In the genomic region with DNA sequence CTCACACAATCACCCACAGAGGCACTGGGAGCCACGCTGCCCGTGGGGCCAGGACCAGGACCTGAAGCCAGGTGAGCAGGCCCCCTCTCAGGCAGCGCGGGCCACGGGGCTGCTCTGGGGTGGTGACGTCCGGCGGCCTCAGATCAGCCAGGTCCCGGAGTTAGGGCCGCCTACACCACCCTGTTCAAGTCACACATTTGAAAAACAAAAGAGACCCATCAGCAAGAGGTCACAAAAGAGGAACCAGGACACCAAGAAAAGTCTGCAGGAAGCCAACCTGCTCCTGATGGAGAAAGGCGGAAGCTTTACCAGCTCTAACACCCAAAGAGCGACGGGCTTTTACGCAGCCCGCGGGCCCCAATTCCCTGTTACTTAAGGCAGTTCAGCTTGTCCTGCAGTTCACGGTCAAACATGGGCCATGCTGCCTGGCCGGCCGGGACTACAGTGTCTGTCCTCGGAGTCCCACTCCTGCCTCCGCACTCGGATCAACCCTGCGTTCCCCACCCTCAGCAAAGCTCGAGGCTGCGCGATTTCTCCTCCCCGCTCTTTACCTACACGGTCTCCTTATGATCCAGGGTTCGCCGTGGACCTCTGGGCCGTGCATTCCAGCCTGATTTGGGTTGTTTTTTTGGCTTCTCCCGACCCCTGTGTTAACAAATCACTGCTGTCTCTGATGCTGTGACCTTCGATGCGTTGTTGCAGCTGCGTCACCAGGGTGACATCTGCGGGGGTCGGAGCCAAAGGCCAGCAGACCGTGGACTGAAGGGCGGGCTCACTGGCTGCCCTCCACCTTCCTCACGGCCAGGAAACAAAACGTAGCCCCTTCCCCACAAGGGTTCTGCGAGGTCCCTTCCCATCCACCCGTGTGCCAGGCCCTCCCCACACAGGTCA, we compare ENCODE assay signal across 15 cellular contexts. TPM values are rescaled to one million over a fixed set of nuclear protein-coding genes. Genes with fewer than 3 reads are reported as not detected.
A peak's percentile ranks its signal among the peaks of the same experiment; 100 is the strongest.
DNase-seq lines count a peak whose midpoint lies in the region; ATAC-seq and TF ChIP-seq lines count a peak whose summit lies in the region.
"Had no signal": no experiment of that assay in that cellular context is flagged by ENCODE, and none has a peak within 500 bp of the region (broad histone marks: within the 10 kb centered on the region; RNA-seq: fewer than 3 reads in every experiment).

No MANE protein-coding gene starts in this region.

- TF ChIP-seq CTCF in testis (IDR thresholded peaks at IDR 0.05): no peak
- TF ChIP-seq CTCF in MM.1S (IDR thresholded peaks at IDR 0.05; ENCODE audit: low read length): no peak

- no peak overlapping the region for H2AFZ ChIP-seq in MM.1S (ENCODE audit: low read length)

- no peaks in the 10 kb centered on the region for H3K9me3 ChIP-seq in SJSA1 (replicated peaks)
- H3K9me3 ChIP-seq in testis: no peaks in the 10 kb centered on the region
- no peaks in the 10 kb centered on the region for H3K9me3 ChIP-seq in MM.1S (replicated peaks; ENCODE audit: insufficient read depth, low read length)
- H3K9me3 ChIP-seq: esophagus muscularis mucosa, upper lobe of right lung had no signal

- intact Hi-C loops in cardiac septum (cut with DNase I): no loop called here
- intact Hi-C loops in left cardiac atrium (cut with DNase I): no loop called here
- intact Hi-C loops in testis (cut with DNase I; ENCODE audit: low total_unique reads): no loop called here

- no peaks in the 10 kb centered on the region; the same call in 1 of the 2 replicates for H3K36me3 ChIP-seq in SJSA1
- H3K36me3 ChIP-seq in testis (ENCODE audit: low read depth, missing control alignments): no peaks in the 10 kb centered on the region
- no peaks in the 10 kb centered on the region for H3K36me3 ChIP-seq in MM.1S (replicated peaks; ENCODE audit: insufficient read depth, low read length)
- H3K36me3 ChIP-seq: esophagus muscularis mucosa, upper lobe of right lung had no signal

- H4K20me1 ChIP-seq in MM.1S (ENCODE audit: insufficient read depth, low read length): no peaks in the 10 kb centered on the region

- no peaks in the 10 kb centered on the region for H3K9me2 ChIP-seq in MM.1S (replicated peaks; ENCODE audit: insufficient read depth, low read length)

- H3K27me3 ChIP-seq in SJSA1 (replicated peaks): no peaks in the 10 kb centered on the region
- H3K27me3 ChIP-seq in testis: no peaks in the 10 kb centered on the region
- H3K27me3 ChIP-seq in MM.1S (replicated peaks; ENCODE audit: insufficient read depth, low read length): no peaks in the 10 kb centered on the region

- H3K4me1 ChIP-seq in SJSA1 (replicated peaks) (peaks cover 23% of the 10 kb centered on the region), testis (peaks cover 4% of the 10 kb centered on the region), MM.1S (ENCODE audit: low read length) (no peaks in the 10 kb centered on the region)
- H3K4me1 ChIP-seq: esophagus muscularis mucosa, upper lobe of right lung had no signal

- WGBS in testis, 2 donors: 43 to 53% methylated on average over 42 to 43 of the region's 43 CpGs

- H3K4me2 ChIP-seq in MM.1S (ENCODE audit: low read depth, low read length): no peak overlapping the region

- TF ChIP-seq POLR2A in testis (IDR thresholded peaks at IDR 0.05): no peak

- no peak overlapping the region for H3K4me3 ChIP-seq in SJSA1
- H3K4me3 ChIP-seq in testis: no peak overlapping the region
- no peak overlapping the region for H3K4me3 ChIP-seq in MM.1S (ENCODE audit: low read length)
- H3K4me3 ChIP-seq: esophagus muscularis mucosa, upper lobe of right lung had no signal

- DNase-seq in cardiac septum (ENCODE audit: low spot score) (peak; percentile 51), left cardiac atrium (no peak), SJSA1 (ENCODE audit: low read depth in 1 of 2, low spot score in 2 of 2) (peak in 1 of 2 experiments; percentile 29), iPS-NIHi11 (ENCODE audit: low spot score) (peak; percentile 48), testis (peak; percentile 32), MM.1S (no peak)
- no peak for DNase-seq in activated T-cell treated with anti-CD3 and anti-CD28 coated beads, Interleukin-2, amount 50 U/mL, for 1 hour
- DNase-seq: cerebellar nuclear complex, hippocampal formation, midbrain, NCI-H1436, SHP77 treated with DMSO at 0.1 percent for 48 hours, upper lobe of right lung had no signal

- no peaks in the 10 kb centered on the region for H3K79me2 ChIP-seq in MM.1S (ENCODE audit: low read length)

- no peak overlapping the region for H3K9ac ChIP-seq in MM.1S (ENCODE audit: low read length)

- ATAC-seq in left cardiac atrium (no peak), GM19467 (IDR thresholded peaks at IDR 0.05; ENCODE audit: unreplicated experiment) (no peak)

- H3F3A ChIP-seq in MM.1S (ENCODE audit: insufficient read depth, low read length): no peaks in the 10 kb centered on the region

- H3K27ac ChIP-seq in SJSA1 (peak overlapping the region; percentile 94), testis (no peak overlapping the region), MM.1S (ENCODE audit: low read length) (no peak overlapping the region)
- H3K27ac ChIP-seq: esophagus muscularis mucosa, upper lobe of right lung had no signal

RNA-seq across cellular contexts. Expression of gene SNORC, which starts 31.0 kb away (rescaled TPM):
- total RNA-seq in cardiac septum (1.1 TPM), left cardiac atrium (1 to 10 TPM in 1 of 2 donors, under 1 TPM in 1; 0.77 to 1.2 TPM), testis (10 to 100 TPM; 14.5 to 15.9 TPM)
- total RNA-seq in SJSA1 (2014; rRNA removed; shearing (Covaris generic)): 0.22 and 0.32 TPM in 2 replicates
- 7.3 TPM for polyA plus RNA-seq in testis (ENCODE audit: insufficient read depth, low read depth, low replicate concordance)

Comparison
In these comparisons a context has a peak if more than half of its experiments do, and no peak if none do; other contexts are left out.
1. DNase-seq: peak in cardiac septum (single experiment), iPS-NIHi11 (single experiment) and testis (single experiment); none in left cardiac atrium (single experiment), activated T-cell treated with anti-CD3 and anti-CD28 coated beads, Interleukin-2, amount 50 U/mL, for 1 hour (single experiment) and MM.1S (single experiment).